Comparison of ENCODE assay signal across 33 cellular contexts in the genomic region with DNA sequence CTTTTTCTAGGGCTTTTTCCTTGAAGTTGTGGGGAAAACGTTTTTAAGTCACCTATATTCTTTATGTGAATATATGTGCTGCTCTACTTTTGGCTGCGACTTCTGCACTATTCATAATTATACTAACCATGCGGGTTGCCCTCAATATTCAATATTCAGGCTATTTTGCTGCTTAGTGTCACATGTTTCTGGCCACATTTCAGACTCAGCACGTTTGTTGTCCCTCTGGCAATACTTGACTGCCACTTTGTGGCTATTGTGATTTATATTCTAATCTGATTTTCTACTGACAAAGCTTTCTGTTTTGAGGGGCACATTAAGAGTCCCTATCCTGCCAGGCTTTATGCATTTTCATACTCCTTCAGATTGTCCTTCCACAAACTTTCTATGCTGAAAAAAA.
"Had no signal": no experiment of that assay in that cellular context is flagged by ENCODE, and none has a peak within 500 bp of the region (broad histone marks: within the 10 kb centered on the region; RNA-seq: fewer than 3 reads in every experiment).

No MANE protein-coding gene starts in this region.

- H3K4me1 ChIP-seq: adrenal gland, body of pancreas, breast epithelium had no signal

- H3K36me3 ChIP-seq: adrenal gland, brain microvascular endothelial cell, breast epithelium, WERI-Rb-1 had no signal

- H3K4me3 ChIP-seq: adrenal gland, body of pancreas, breast epithelium had no signal

- ATAC-seq: activated CD4-positive, alpha-beta T cell treated with anti-CD3 and anti-CD28 coated beads for 36 hours; activated CD4-positive, CD25-positive, alpha-beta regulatory T cell treated with anti-CD3 and anti-CD28 coated beads, Interleukin-2, amount 50 U/mL, for 24 hours; activated CD8-positive, alpha-beta memory T cell treated with anti-CD3 and anti-CD28 coated beads, Interleukin-2, amount 10 ng/mL, durations not matched to agents 7 days and 5 days; activated CD8-positive, alpha-beta T cell treated with anti-CD3 and anti-CD28 coated beads, Interleukin-2, amount 10 ng/mL, durations not matched to agents 7 days and 5 days; activated naive CD4-positive, alpha-beta T cell treated with anti-CD3 and anti-CD28 coated beads, Interleukin-2, amount 50 U/mL, for 72 hours; body of pancreas; WTC11 had no signal

- H3K27me3 ChIP-seq: adrenal gland, body of pancreas, brain microvascular endothelial cell had no signal

- DNase-seq: activated CD4-positive, alpha-beta memory T cell treated with anti-CD3 and anti-CD28 coated beads, Interleukin-2, amount 10 ng/mL, durations not matched to agents 7 days and 5 days; activated CD4-positive, alpha-beta T cell treated with anti-CD3 and anti-CD28 coated beads for 1 hour; activated CD4-positive, alpha-beta T cell treated with anti-CD3 and anti-CD28 coated beads for 36 hours; activated CD4-positive, alpha-beta T cell treated with anti-CD3 and anti-CD28 coated beads for 48 hours; activated CD4-positive, alpha-beta T cell treated with anti-CD3 and anti-CD28 coated beads, Interleukin-2, amount 10 ng/mL, durations not matched to agents 7 days and 5 days; activated CD4-positive, alpha-beta T cell treated with anti-CD3 and anti-CD28 coated beads, Interleukin-2, amount 50 U/mL, for 48 hours; activated CD4-positive, CD25-positive, alpha-beta regulatory T cell; activated CD8-positive, alpha-beta memory T cell treated with anti-CD3 and anti-CD28 coated beads for 24 hours; activated CD8-positive, alpha-beta memory T cell treated with anti-CD3 and anti-CD28 coated beads, Interleukin-2, amount 10 ng/mL, durations not matched to agents 7 days and 5 days; activated CD8-positive, alpha-beta memory T cell treated with anti-CD3 and anti-CD28 coated beads, Interleukin-2, amount 50 U/mL, for 48 hours; activated CD8-positive, alpha-beta T cell treated with anti-CD3 and anti-CD28 coated beads, Interleukin-2, amount 10 ng/mL, durations not matched to agents 7 days and 5 days; activated effector memory CD4-positive, alpha-beta T cell treated with anti-CD3 and anti-CD28 coated beads, Interleukin-2, amount 50 U/mL, for 16 hours; activated gamma-delta T cell treated with Interleukin-2 at 50 U/mL for 16 hours; activated naive CD4-positive, alpha-beta T cell; activated naive CD4-positive, alpha-beta T cell treated with anti-CD3 and anti-CD28 coated beads for 36 hours; activated naive CD4-positive, alpha-beta T cell treated with anti-CD3 and anti-CD28 coated beads, Interleukin-2, amount 50 U/mL, for 16 hours; activated naive CD8-positive, alpha-beta T cell treated with anti-CD3 and anti-CD28 coated beads for 36 hours; activated T-cell treated with anti-CD3 and anti-CD28 coated beads, Interleukin-2, amount 50 U/mL, for 24 hours; activated T-cell treated with anti-CD3 and anti-CD28 coated beads, Interleukin-2, amount 50 U/mL, for 48 hours; adrenal gland; amniotic stem cell; aorta; body of pancreas; brain microvascular endothelial cell; central memory CD4-positive, alpha-beta T cell; cerebellar nuclear complex; T-helper 2 cell; T-helper 9 cell; WERI-Rb-1 had no signal

- H3K27ac ChIP-seq: adrenal gland, body of pancreas, brain microvascular endothelial cell, breast epithelium, WERI-Rb-1 had no signal

- H3K9me3 ChIP-seq: adrenal gland, body of pancreas, breast epithelium had no signal
